In the genomic region with DNA sequence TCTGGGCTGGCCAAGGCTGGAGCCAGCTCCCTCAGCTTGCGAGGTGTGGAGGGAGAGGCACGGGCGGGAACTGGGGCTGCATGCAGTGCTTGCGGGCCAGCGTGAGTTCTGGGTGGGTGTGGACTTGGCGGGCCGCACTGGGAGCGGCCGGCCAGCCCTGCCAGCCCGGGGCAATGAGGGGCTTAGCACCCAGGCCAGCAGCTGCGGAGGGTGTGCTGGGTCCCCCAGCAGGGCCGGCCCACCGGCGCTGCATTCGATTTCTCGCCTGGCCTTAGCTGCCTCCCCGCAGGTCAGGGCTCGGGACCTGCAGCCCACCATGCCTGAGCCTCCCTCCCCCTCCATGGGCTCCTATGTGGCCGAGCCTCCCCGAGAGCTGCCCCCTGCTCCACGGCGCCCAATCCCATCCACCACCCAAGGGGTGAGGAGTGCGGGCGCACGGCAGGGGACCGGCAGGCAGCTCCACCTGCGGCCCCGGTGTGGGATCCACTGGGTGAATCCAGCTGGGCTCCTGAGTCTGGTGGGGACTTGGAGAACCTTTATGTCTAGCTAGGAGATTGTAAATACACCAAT, we compare ENCODE assay signal across 7 cellular contexts.
"Had no signal": no experiment of that assay in that cellular context is flagged by ENCODE, and none has a peak within 500 bp of the region (broad histone marks: within the 10 kb centered on the region; RNA-seq: fewer than 3 reads in every experiment).

No MANE protein-coding gene starts in this region.

- FAIRE-seq: HepG2, HTR-8/SVneo, K562 had no signal

- DNase-seq: IMR-90, KBM-7, KG1 had no signal

- H3K4me3 ChIP-seq: K562 had no signal

- H3K27ac ChIP-seq: HL-60 had no signal

- ATAC-seq: HepG2, K562 had no signal
